ENCODE assay signal across 30 cellular contexts in genomic region chr7:86313842-86314241, GRCh38.
"Had no signal": no experiment of that assay in that cellular context is flagged by ENCODE, and none has a peak within 500 bp of the region (broad histone marks: within the 10 kb centered on the region; RNA-seq: fewer than 3 reads in every experiment).

No MANE protein-coding gene starts in this region.

- H3K4me3 Mint-ChIP-seq: immature natural killer cell; mesothelial cell of epicardium; naive B cell; natural killer cell; nephron progenitor cell; neural progenitor cell; stimulated activated memory B cell treated with anti-CD40 and anti-IgM and Interleukin-4, amounts not matched to agents 10 μg/mL and 1 μg/mL and 100 μg/mL, for 72 hours had no signal

- H3K9me3 ChIP-seq: left lung, lower lobe of right lung, neutrophil, ovary, right atrium auricular region, right lobe of liver, stomach, testis, thyroid gland, transverse colon, upper lobe of left lung, vagina had no signal

- H3K27ac ChIP-seq: hepatocyte, left lung, lower lobe of right lung, neural progenitor cell, neutrophil, ovary, right atrium auricular region, right lobe of liver, stomach, testis, thyroid gland, transverse colon, upper lobe of left lung, vagina had no signal

- H3K9me3 Mint-ChIP-seq: mesothelial cell of epicardium; naive B cell; nephron progenitor cell; neural progenitor cell; stimulated activated memory B cell treated with anti-CD40 and anti-IgM and Interleukin-4, amounts not matched to agents 10 μg/mL and 1 μg/mL and 100 μg/mL, for 72 hours had no signal

- H3K9ac ChIP-seq: neural progenitor cell had no signal

- H3K27ac Mint-ChIP-seq: immature natural killer cell; mesothelial cell of epicardium; naive B cell; natural killer cell; nephron progenitor cell; neural progenitor cell; progenitor cell of endocrine pancreas; stimulated activated memory B cell treated with anti-CD40 and anti-IgM and Interleukin-4, amounts not matched to agents 10 μg/mL and 1 μg/mL and 100 μg/mL, for 72 hours had no signal

- DNase-seq: immature natural killer cell; kidney; left colon; left lung; lower lobe of right lung; mesendoderm; naive B cell; natural killer cell; nephron progenitor cell; ovary; right lobe of liver; stimulated activated CD4-positive, alpha-beta T cell treated with anti-CD3 and anti-CD28 coated beads, Interleukin-1b, Interleukin-23, amount 100 ng/mL, for 48 hours; stimulated activated CD4-positive, alpha-beta T cell treated with anti-CD3 and anti-CD28 coated beads, Interleukin-2, amount 100 ng/mL, for 48 hours; stimulated activated CD4-positive, alpha-beta T cell treated with anti-CD3 and anti-CD28 coated beads, Interleukin-4, amount 100 ng/mL, for 4 hours; stimulated activated CD8-positive, alpha-beta memory T cell treated with anti-CD3 and anti-CD28 coated beads, Interleukin-4, amount 100 ng/mL, for 48 hours; stimulated activated naive CD8-positive, alpha-beta T cell treated with anti-CD3 and anti-CD28 coated beads, Interleukin-15, Interleukin-2, amounts not matched to agents 100 U/mL and 50 U/mL, for 24 hours; stomach; testis; thyroid gland; transverse colon; upper lobe of left lung had no signal

- H3K4me1 ChIP-seq: left lung, lower lobe of right lung, neural progenitor cell, right atrium auricular region, right lobe of liver, stomach, testis, thyroid gland, transverse colon, upper lobe of left lung, vagina had no signal

- H3K27me3 ChIP-seq: hepatocyte, left lung, neural progenitor cell, neutrophil, ovary, right atrium auricular region, right lobe of liver, stomach, testis, thyroid gland, transverse colon, upper lobe of left lung, vagina had no signal

- H3K79me2 ChIP-seq: hepatocyte had no signal

- H3K27me3 Mint-ChIP-seq: naive B cell; progenitor cell of endocrine pancreas; stimulated activated memory B cell treated with anti-CD40 and anti-IgM and Interleukin-4, amounts not matched to agents 10 μg/mL and 1 μg/mL and 100 μg/mL, for 72 hours had no signal

- H3K36me3 Mint-ChIP-seq: immature natural killer cell; mesothelial cell of epicardium; naive B cell; natural killer cell; neural progenitor cell; stimulated activated memory B cell treated with anti-CD40 and anti-IgM and Interleukin-4, amounts not matched to agents 10 μg/mL and 1 μg/mL and 100 μg/mL, for 72 hours had no signal

- H3K4me3 ChIP-seq: hepatocyte, left lung, lower lobe of right lung, neural progenitor cell, ovary, right atrium auricular region, right lobe of liver, smooth muscle cell, stomach, testis, thyroid gland, transverse colon, upper lobe of left lung, vagina had no signal

- ATAC-seq: left colon; left lung; lower lobe of right lung; natural killer cell; right lobe of liver; stimulated activated memory B cell treated with anti-CD40 and anti-IgM and Interleukin-4, amounts not matched to agents 10 μg/mL and 1 μg/mL and 100 μg/mL, for 72 hours; stimulated activated naive CD8-positive, alpha-beta T cell treated with anti-CD3 and anti-CD28 coated beads, Interleukin-15, Interleukin-2, amounts not matched to agents 100 U/mL and 50 U/mL, for 24 hours had no signal

- H3K4me2 ChIP-seq: hepatocyte, neural progenitor cell, smooth muscle cell had no signal

- H3K4me1 Mint-ChIP-seq: immature natural killer cell; mesothelial cell of epicardium; naive B cell; natural killer cell; nephron progenitor cell; stimulated activated memory B cell treated with anti-CD40 and anti-IgM and Interleukin-4, amounts not matched to agents 10 μg/mL and 1 μg/mL and 100 μg/mL, for 72 hours had no signal

- H2AFZ ChIP-seq: hepatocyte, neural progenitor cell had no signal

- H3K36me3 ChIP-seq: left lung, lower lobe of right lung, neural progenitor cell, neutrophil, ovary, right atrium auricular region, right lobe of liver, stomach, thyroid gland, transverse colon, upper lobe of left lung, vagina had no signal
